ENCODE assay signal across 10 cellular contexts in genomic region chr16:640614-641013, GRCh38. TPM values are rescaled to one million over a fixed set of nuclear protein-coding genes. Genes with fewer than 3 reads are reported as not detected.
DNase-seq lines count a peak whose midpoint lies in the region; ATAC-seq, FAIRE-seq and TF ChIP-seq lines count a peak whose summit lies in the region.
"Had no signal": no experiment of that assay in that cellular context is flagged by ENCODE, and none has a peak within 500 bp of the region (broad histone marks: within the 10 kb centered on the region; RNA-seq: fewer than 3 reads in every experiment).

No MANE protein-coding gene starts in this region.

- H3K27me3 Mint-ChIP-seq in nephron progenitor cell (ENCODE audit: low read depth, poor library complexity): peaks cover 24% of the 10 kb centered on the region

- in situ Hi-C loops in GM12878 (cut with MboI): no loop called here

- CTCF ChIA-PET in HCT116 (lab: Charles Lee): no interaction called here
- CTCF ChIA-PET in GM12878 (lab: Yijun Ruan, JAX): no interaction called here

- no peaks in the 10 kb centered on the region for H3K9me3 Mint-ChIP-seq in nephron progenitor cell

- ATAC-seq in HCT116 (no peak), GM12878 (no peak)

- H3K4me1 ChIP-seq in HCT116 (ENCODE audit: control insufficient read depth in 1 of 2, insufficient read depth in 2 of 2, low read length in 2 of 2) (peaks cover 11 to 44% of the 10 kb centered on the region in 2 experiments), GM12878 (ENCODE audit: control insufficient read depth, insufficient read depth, low read length) (peaks cover 13% of the 10 kb centered on the region)

- no peaks in the 10 kb centered on the region for H3K27me3 ChIP-seq in HCT116 (ENCODE audit: insufficient read depth, low read length)
- H3K27me3 ChIP-seq in GM12878 (replicated peaks in 1 of 2; ENCODE audit: control insufficient read depth in 2 of 2, insufficient read depth in 2 of 2, low read length in 1 of 2): no peaks in the 10 kb centered on the region

- peak overlapping the region; percentile 78 for H3K4me3 Mint-ChIP-seq in nephron progenitor cell

- FAIRE-seq in GM12878 (lab: Jason Lieb, UNC) (no peak), frontal cortex (lab: Jason Lieb, UNC) (no peak)
- FAIRE-seq: urothelium cell line had no signal

- BruUV-seq in HCT116 (replicated peaks; lab: Mats Ljungman, UMichigan) (no TSS peak), GM12878 (replicated peaks; lab: Mats Ljungman, UMichigan) (no TSS peak)

- H3K36me3 Mint-ChIP-seq in nephron progenitor cell (ENCODE audit: low read depth): peaks cover 6% of the 10 kb centered on the region

- H2AFZ ChIP-seq in HCT116 (ENCODE audit: low read depth, low read length, poor library complexity, severe bottlenecking): no peak overlapping the region
- no peak overlapping the region for H2AFZ ChIP-seq in GM12878 (ENCODE audit: control insufficient read depth, low read depth, low read length)

- H3K9ac ChIP-seq in HCT116 (ENCODE audit: low read length) (peak overlapping the region; percentile 82), GM12878 (ENCODE audit: control insufficient read depth, insufficient read depth, low read length) (no peak overlapping the region)

- TF ChIP-seq RAD21 in HCT116 (IDR thresholded peaks at IDR 0.05; ENCODE audit: low read depth) (no peak), GM12878 (IDR thresholded peaks at IDR 0.05; ENCODE audit: insufficient read depth, low read depth, low read length) (no peak)

- no peaks in the 10 kb centered on the region for H3K9me2 ChIP-seq in HCT116 (ENCODE audit: insufficient read depth)

- H3K27ac Mint-ChIP-seq in nephron progenitor cell: no peak overlapping the region

- no peaks in the 10 kb centered on the region for H3K36me3 ChIP-seq in HCT116 (ENCODE audit: control insufficient read depth in 1 of 2, insufficient read depth in 2 of 2, low read length in 2 of 2)
- no peaks in the 10 kb centered on the region; a peak in 1 of 4 replicates for H3K36me3 ChIP-seq in GM12878 (ENCODE audit: control insufficient read depth in 2 of 2, insufficient read depth in 2 of 2, low read length in 1 of 2)

- peak overlapping the region; percentile 76 for H3K4me2 ChIP-seq in HCT116 (ENCODE audit: low read length)
- peak overlapping the region; percentile 49; the same call in 1 of the 2 replicates for H3K4me2 ChIP-seq in GM12878 (ENCODE audit: control insufficient read depth, insufficient read depth)

- H4K20me1 ChIP-seq in HCT116 (ENCODE audit: insufficient read depth): no peaks in the 10 kb centered on the region
- no peaks in the 10 kb centered on the region for H4K20me1 ChIP-seq in GM12878 (ENCODE audit: control insufficient read depth, insufficient read depth)

- no peak for TF ChIP-seq CTCF in AG09309 (IDR thresholded peaks at IDR 0.05; ENCODE audit: control insufficient read depth, insufficient read depth, low read depth, low read length, missing control alignments)
- TF ChIP-seq CTCF in HCT116 (IDR thresholded peaks at IDR 0.05 in 2 of 3, conservative IDR thresholded peaks at IDR 0.05 in 1 of 3; ENCODE audit: borderline replicate concordance in 1 of 3, insufficient read depth in 1 of 3, low read depth in 2 of 3, low read length in 2 of 3): no peak
- no peak for TF ChIP-seq CTCF in GM12878 (IDR thresholded peaks at IDR 0.05 in 2 of 3, conservative IDR thresholded peaks at IDR 0.05 in 1 of 3; ENCODE audit: control insufficient read depth in 2 of 3, extremely low read depth in 1 of 3, insufficient read depth in 1 of 3, low read depth in 3 of 3, low read length in 3 of 3)
- TF ChIP-seq CTCF in nephron progenitor cell (IDR thresholded peaks at IDR 0.05): no peak

- intact Hi-C loops in HCT116 (cut with micrococcal nuclease) (no loop called here), GM12878 (cut with micrococcal nuclease; ENCODE audit: unreplicated experiment) (no loop called here)

- peaks cover 52% of the 10 kb centered on the region for H3K4me1 Mint-ChIP-seq in nephron progenitor cell

- SMC1A ChIA-PET in GM12878 (lab: Charles Lee; ENCODE audit: uncharacterized antibody, unreplicated experiment): no interaction called here

- DNase-seq in AG09309 (ENCODE audit: low read depth): no peak
- no peak for DNase-seq in HCT116 (ENCODE audit: low read depth, low spot score)
- DNase-seq in GM12878 (ENCODE audit: low read depth, low spot score): no peak
- DNase-seq in nephron progenitor cell: no peak
- no peak for DNase-seq in NCI-H524 treated with DMSO at 0.1 percent for 48 hours (lab: John Stamatoyannopoulos, UW)
- no peak for DNase-seq in Kasumi-1 (lab: John Stamatoyannopoulos, UW)
- no peak for DNase-seq in frontal cortex (ENCODE audit: low spot score in 2 of 2)
- no peak for DNase-seq in NCI-H1694 treated with DMSO at 0.1 percent for 48 hours (lab: John Stamatoyannopoulos, UW)
- DNase-seq: stimulated activated CD4-positive, alpha-beta T cell treated with anti-CD3 and anti-CD28 coated beads, Interleukin-2, amount 100 ng/mL, for 24 hours had no signal

- RAD21 ChIA-PET in HCT116 (lab: Charles Lee; ENCODE audit: low non-redundant PET in 1 of 2, low total read pairs in 2 of 2, uncharacterized antibody in 2 of 2, unreplicated experiment in 2 of 2) (no interaction called here), GM12878 (lab: Charles Lee; ENCODE audit: unreplicated experiment) (no interaction called here)

- H3K27ac ChIP-seq in HCT116 (ENCODE audit: low read depth, low read length) (no peak overlapping the region), GM12878 (ENCODE audit: control insufficient read depth, insufficient read depth) (peak overlapping the region; percentile 83; the same call in 1 of the 2 replicates)

- H3K9me3 ChIP-seq in HCT116 (ENCODE audit: control insufficient read depth in 1 of 2, insufficient read depth in 1 of 2, low read depth in 1 of 2, low read length in 2 of 2): no peaks in the 10 kb centered on the region
- no peaks in the 10 kb centered on the region for H3K9me3 ChIP-seq in GM12878 (replicated peaks; ENCODE audit: control insufficient read depth, insufficient read depth, low read length)

- H3K79me2 ChIP-seq in HCT116 (ENCODE audit: insufficient read depth, low read length) (peaks cover 25% of the 10 kb centered on the region), GM12878 (ENCODE audit: control insufficient read depth, insufficient read depth, low read length) (peaks cover 35% of the 10 kb centered on the region)

- TF ChIP-seq EP300 in GM12878 (IDR thresholded peaks at IDR 0.05; ENCODE audit: borderline replicate concordance in 1 of 2, control insufficient read depth in 1 of 2, low read depth in 2 of 2, low read length in 2 of 2): no peak

- WGBS in GM12878 (ENCODE audit: insufficient coverage, insufficient replicate concordance, low lambda C conversion rate, missing lambda C conversion rate): 100% methylated on average over 4 of the region's 5 CpGs

- POLR2A ChIA-PET in HCT116 (lab: Charles Lee): no interaction called here
- POLR2A ChIA-PET in GM12878 (lab: Charles Lee): interaction anchor here (0.7 kb wide), 1 partner anchor 719 kb away, joined by 4 read pairs; no protein-coding TSS in a partner anchor

- H3K4me3 ChIP-seq in AG09309 (ENCODE audit: control insufficient read depth, low read depth, low read length) (peak overlapping the region; percentile 84), HCT116 (replicated peaks in 1 of 2; ENCODE audit: low read depth in 1 of 2, low read length in 2 of 2) (peak overlapping the region in 1 of 2 experiments; percentile 67; a peak in 1 of 4 replicates), GM12878 (no peak overlapping the region)

- TF ChIP-seq POLR2A in HCT116 (IDR thresholded peaks at IDR 0.05; ENCODE audit: borderline replicate concordance, extremely low read depth, insufficient read depth, insufficient read length) (no peak), GM12878 (IDR thresholded peaks at IDR 0.05; ENCODE audit: low read depth, low read length) (no peak)

RNA-seq across cellular contexts. Expression of gene MCRIP2, which starts 1.0 kb away (rescaled TPM):
- total RNA-seq in HCT116 (2021; ENCODE audit: unreplicated experiment): 34.9 TPM
- 36.7 and 37.1 TPM in 2 replicates for polyA plus RNA-seq in HCT116 (2012)
- 42.8 and 49.5 TPM in 2 replicates for total RNA-seq in GM12878 (2013; cell fraction: nucleolus; rRNA removed)
- total RNA-seq in GM12878 (2014; rRNA removed): 77.5 and 93.1 TPM in 2 replicates
- total RNA-seq in GM12878 (2014; rRNA removed; fragmentation: Illumina TruSeq; extraction: Trizol): 16.9 and 21.3 TPM in 2 replicates
- 83.0 and 92.2 TPM in 2 replicates for total RNA-seq in GM12878 (2021)
- polyA plus RNA-seq in GM12878 (2011; ENCODE audit: low read depth): 12.3 TPM
- polyA plus RNA-seq in GM12878 (2011; rRNA removed): 15.2 and 37.4 TPM in 2 replicates
- 76.4 and 115 TPM in 2 replicates for polyA plus RNA-seq in GM12878 (2011; cell fraction: cytosol; rRNA removed)
- polyA plus RNA-seq in GM12878 (2011; cell fraction: nucleus; rRNA removed): 85.8 and 105 TPM in 2 replicates
- polyA plus RNA-seq in GM12878 (2012): 44.3 and 57.9 TPM in 2 replicates
- 1.6 and 6.1 TPM in 2 replicates for polyA plus RNA-seq in GM12878 (2014; fragmentation: Illumina TruSeq; extraction: Trizol)
- 1 to 10 TPM in 1 of 2 experiments, under 1 TPM in 1; 0.19 to 4.3 TPM for polyA plus RNA-seq in GM12878 (2014; fragmentation: Nextera tagmentation; extraction: Ambion mirVana)
- 83.0 and 105 TPM in 2 replicates for polyA plus RNA-seq in GM12878 (2014; rRNA removed)
- 10 to 100 TPM; 78.3 to 84.5 TPM for polyA plus RNA-seq in GM12878 (2016; fragmentation: Nextera tagmentation; extraction: Ambion mirVana)
- 8.6 and 27.5 TPM in 2 replicates for polyA minus RNA-seq in GM12878 (2011; rRNA and poly(A)+ RNA removed)
- 18.1 and 21.1 TPM in 2 replicates for polyA minus RNA-seq in GM12878 (2011; cell fraction: cytosol; rRNA and poly(A)+ RNA removed)
- 16.1 and 27.6 TPM in 2 replicates for polyA minus RNA-seq in GM12878 (2011; cell fraction: nucleus; rRNA and poly(A)+ RNA removed)
- total RNA-seq in frontal cortex: 9.8 TPM

RNA-seq across cellular contexts. Expression of gene METTL26, which starts 4.5 kb away (rescaled TPM):
- 85.7 TPM for total RNA-seq in HCT116 (2021; ENCODE audit: unreplicated experiment)
- polyA plus RNA-seq in HCT116 (2012): 120 and 130 TPM in 2 replicates
- total RNA-seq in GM12878 (2013; cell fraction: nucleolus; rRNA removed): 36.1 and 45.7 TPM in 2 replicates
- total RNA-seq in GM12878 (2014; rRNA removed): 107 and 116 TPM in 2 replicates
- total RNA-seq in GM12878 (2014; rRNA removed; fragmentation: Illumina TruSeq; extraction: Trizol): 31.9 and 36.2 TPM in 2 replicates
- total RNA-seq in GM12878 (2021): 94.0 and 97.0 TPM in 2 replicates
- 18.2 TPM for polyA plus RNA-seq in GM12878 (2011; ENCODE audit: low read depth)
- polyA plus RNA-seq in GM12878 (2011; rRNA removed): 33.7 and 61.6 TPM in 2 replicates
- 85.5 and 144 TPM in 2 replicates for polyA plus RNA-seq in GM12878 (2011; cell fraction: cytosol; rRNA removed)
- 134 and 142 TPM in 2 replicates for polyA plus RNA-seq in GM12878 (2011; cell fraction: nucleus; rRNA removed)
- 70.4 and 79.4 TPM in 2 replicates for polyA plus RNA-seq in GM12878 (2012)
- polyA plus RNA-seq in GM12878 (2014; fragmentation: Illumina TruSeq; extraction: Trizol): 14.0 and 25.0 TPM in 2 replicates
- 10 to 100 TPM in 1 of 2 experiments, 1 to 10 TPM in 1; 5.4 to 12.0 TPM for polyA plus RNA-seq in GM12878 (2014; fragmentation: Nextera tagmentation; extraction: Ambion mirVana)
- 163 and 172 TPM in 2 replicates for polyA plus RNA-seq in GM12878 (2014; rRNA removed)
- polyA plus RNA-seq in GM12878 (2016; fragmentation: Nextera tagmentation; extraction: Ambion mirVana): 100 to 1,000 TPM; 140 to 155 TPM
- 9.9 and 31.1 TPM in 2 replicates for polyA minus RNA-seq in GM12878 (2011; rRNA and poly(A)+ RNA removed)
- polyA minus RNA-seq in GM12878 (2011; cell fraction: cytosol; rRNA and poly(A)+ RNA removed): 32.5 and 41.2 TPM in 2 replicates
- polyA minus RNA-seq in GM12878 (2011; cell fraction: nucleus; rRNA and poly(A)+ RNA removed): 34.7 and 43.1 TPM in 2 replicates
- total RNA-seq in frontal cortex: 31.8 TPM

RNA-seq across cellular contexts. Expression of gene WDR90, which starts 8.6 kb away (rescaled TPM):
- total RNA-seq in HCT116 (2021; ENCODE audit: unreplicated experiment) (73.7 TPM), GM12878 (2014; rRNA removed) (20.2 and 25.2 TPM in 2 replicates), GM12878 (2014; rRNA removed; fragmentation: Illumina TruSeq; extraction: Trizol) (6.9 and 7.4 TPM in 2 replicates), GM12878 (2021) (55.5 and 65.0 TPM in 2 replicates), frontal cortex (8.2 TPM)
- 45.4 and 47.6 TPM in 2 replicates for polyA plus RNA-seq in HCT116 (2012)
- 113 and 123 TPM in 2 replicates for total RNA-seq in GM12878 (2013; cell fraction: nucleolus; rRNA removed)
- polyA plus RNA-seq in GM12878 (2011; ENCODE audit: low read depth): 6.7 TPM
- polyA plus RNA-seq in GM12878 (2011; rRNA removed) (8.4 and 13.0 TPM in 2 replicates), GM12878 (2014; fragmentation: Illumina TruSeq; extraction: Trizol) (0.79 and 5.9 TPM in 2 replicates), GM12878 (2014; fragmentation: Nextera tagmentation; extraction: Ambion mirVana) (1 to 10 TPM; 2.0 to 5.9 TPM), GM12878 (2014; rRNA removed) (56.5 and 67.0 TPM in 2 replicates), GM12878 (2016; fragmentation: Nextera tagmentation; extraction: Ambion mirVana) (10 to 100 TPM; 20.4 to 24.8 TPM)
- 13.5 and 23.7 TPM in 2 replicates for polyA plus RNA-seq in GM12878 (2011; cell fraction: cytosol; rRNA removed)
- polyA plus RNA-seq in GM12878 (2011; cell fraction: nucleus; rRNA removed): 303 and 408 TPM in 2 replicates
- 25.9 and 32.2 TPM in 2 replicates for polyA plus RNA-seq in GM12878 (2012)
- 8.3 and 17.8 TPM in 2 replicates for polyA minus RNA-seq in GM12878 (2011; rRNA and poly(A)+ RNA removed)
- 8.8 and 10.2 TPM in 2 replicates for polyA minus RNA-seq in GM12878 (2011; cell fraction: cytosol; rRNA and poly(A)+ RNA removed)
- 45.9 and 75.3 TPM in 2 replicates for polyA minus RNA-seq in GM12878 (2011; cell fraction: nucleus; rRNA and poly(A)+ RNA removed)

RNA-seq across cellular contexts. Expression of gene WFIKKN1, which starts 9.8 kb away (rescaled TPM):
- 0.47 TPM for total RNA-seq in HCT116 (2021; ENCODE audit: unreplicated experiment)
- polyA plus RNA-seq in HCT116 (2012): 0.17 and 0.26 TPM in 2 replicates
- 0.71 and 1.3 TPM in 2 replicates for total RNA-seq in GM12878 (2013; cell fraction: nucleolus; rRNA removed)
- total RNA-seq in GM12878 (2014; rRNA removed): 0.06 and 0.11 TPM in 2 replicates
- total RNA-seq in GM12878 (2014; rRNA removed; fragmentation: Illumina TruSeq; extraction: Trizol): 0.04 TPM in 1 of 2 replicates, not detected in the other
- 0.27 and 0.41 TPM in 2 replicates for total RNA-seq in GM12878 (2021)
- not detected for polyA plus RNA-seq in GM12878 (2011; ENCODE audit: low read depth)
- 0.01 and 0.03 TPM in 2 replicates for polyA plus RNA-seq in GM12878 (2011; rRNA removed)
- 0.04 and 0.08 TPM in 2 replicates for polyA plus RNA-seq in GM12878 (2011; cell fraction: cytosol; rRNA removed)
- 0.81 and 1.0 TPM in 2 replicates for polyA plus RNA-seq in GM12878 (2011; cell fraction: nucleus; rRNA removed)
- 0.12 and 0.18 TPM in 2 replicates for polyA plus RNA-seq in GM12878 (2012)
- polyA plus RNA-seq in GM12878 (2014; fragmentation: Illumina TruSeq; extraction: Trizol): 0.01 TPM in 1 of 2 replicates, not detected in the other
- not detected for polyA plus RNA-seq in GM12878 (2014; fragmentation: Nextera tagmentation; extraction: Ambion mirVana)
- 0.15 and 0.62 TPM in 2 replicates for polyA plus RNA-seq in GM12878 (2014; rRNA removed)
- under 1 TPM; 0.05 to 0.19 TPM for polyA plus RNA-seq in GM12878 (2016; fragmentation: Nextera tagmentation; extraction: Ambion mirVana)
- 0.05 and 0.07 TPM in 2 replicates for polyA minus RNA-seq in GM12878 (2011; rRNA and poly(A)+ RNA removed)
- not detected in 2 replicates for polyA minus RNA-seq in GM12878 (2011; cell fraction: cytosol; rRNA and poly(A)+ RNA removed)
- polyA minus RNA-seq in GM12878 (2011; cell fraction: nucleus; rRNA and poly(A)+ RNA removed): 0.36 and 0.86 TPM in 2 replicates
- 0.41 TPM for total RNA-seq in frontal cortex

RNA-seq across cellular contexts. Expression of gene RHOT2, which starts 27.3 kb away (rescaled TPM):
- 98.5 TPM for total RNA-seq in HCT116 (2021; ENCODE audit: unreplicated experiment)
- 62.9 and 63.5 TPM in 2 replicates for polyA plus RNA-seq in HCT116 (2012)
- total RNA-seq in GM12878 (2013; cell fraction: nucleolus; rRNA removed): 119 and 139 TPM in 2 replicates
- total RNA-seq in GM12878 (2014; rRNA removed): 57.3 and 77.8 TPM in 2 replicates
- 20.6 and 23.5 TPM in 2 replicates for total RNA-seq in GM12878 (2014; rRNA removed; fragmentation: Illumina TruSeq; extraction: Trizol)
- 149 and 167 TPM in 2 replicates for total RNA-seq in GM12878 (2021)
- polyA plus RNA-seq in GM12878 (2011; ENCODE audit: low read depth): 39.2 TPM
- polyA plus RNA-seq in GM12878 (2011; rRNA removed): 31.1 and 61.9 TPM in 2 replicates
- polyA plus RNA-seq in GM12878 (2011; cell fraction: cytosol; rRNA removed): 64.6 and 110 TPM in 2 replicates
- polyA plus RNA-seq in GM12878 (2011; cell fraction: nucleus; rRNA removed): 755 and 892 TPM in 2 replicates
- 84.4 and 122 TPM in 2 replicates for polyA plus RNA-seq in GM12878 (2012)
- 9.4 and 44.3 TPM in 2 replicates for polyA plus RNA-seq in GM12878 (2014; fragmentation: Illumina TruSeq; extraction: Trizol)
- polyA plus RNA-seq in GM12878 (2014; fragmentation: Nextera tagmentation; extraction: Ambion mirVana): 1 to 10 TPM; 3.7 to 5.6 TPM
- polyA plus RNA-seq in GM12878 (2014; rRNA removed): 174 and 190 TPM in 2 replicates
- polyA plus RNA-seq in GM12878 (2016; fragmentation: Nextera tagmentation; extraction: Ambion mirVana): 100 to 1,000 TPM; 124 to 141 TPM
- 17.0 and 34.0 TPM in 2 replicates for polyA minus RNA-seq in GM12878 (2011; rRNA and poly(A)+ RNA removed)
- 28.9 and 35.5 TPM in 2 replicates for polyA minus RNA-seq in GM12878 (2011; cell fraction: cytosol; rRNA and poly(A)+ RNA removed)
- 107 and 163 TPM in 2 replicates for polyA minus RNA-seq in GM12878 (2011; cell fraction: nucleus; rRNA and poly(A)+ RNA removed)
- 17.9 TPM for total RNA-seq in frontal cortex
